ENCODE assay signal across 9 cellular contexts in genomic region chr1:75152092-75152491, GRCh38. TPM values are rescaled to one million over a fixed set of nuclear protein-coding genes. Genes with fewer than 3 reads are reported as not detected.
"Had no signal": no experiment of that assay in that cellular context is flagged by ENCODE, and none has a peak within 500 bp of the region (broad histone marks: within the 10 kb centered on the region; RNA-seq: fewer than 3 reads in every experiment).

No MANE protein-coding gene starts in this region.

- H3K4me2 ChIP-seq: KMS-11 had no signal

- DNase-seq: IMR-90, KBM-7, KG1 had no signal

- H3K9ac ChIP-seq: KMS-11 had no signal

- FAIRE-seq: HTR-8/SVneo had no signal

- H3K27ac ChIP-seq: HL-60, KMS-11 had no signal

RNA-seq across cellular contexts. Expression of gene LHX8, which starts 17.9 kb away (rescaled TPM):
- total RNA-seq: HT-29, HT1080, IMR-90 had no signal
- polyA plus RNA-seq: IgD-negative memory B cell, IMR-90 had no signal
